Comparison of ENCODE assay signal across 12 cellular contexts in genomic region chr7:139739863-139740597, GRCh38. TPM values are rescaled to one million over a fixed set of nuclear protein-coding genes. Genes with fewer than 3 reads are reported as not detected.
A peak's percentile ranks its signal among the peaks of the same experiment; 100 is the strongest.
DNase-seq lines count a peak whose midpoint lies in the region; ATAC-seq, FAIRE-seq and TF ChIP-seq lines count a peak whose summit lies in the region.
"Had no signal": no experiment of that assay in that cellular context is flagged by ENCODE, and none has a peak within 500 bp of the region (broad histone marks: within the 10 kb centered on the region; RNA-seq: fewer than 3 reads in every experiment).

No MANE protein-coding gene starts in this region.

- H3K4me2 ChIP-seq in HepG2 (ENCODE audit: low read depth, low read length) (peak overlapping the region; percentile 73), OCI-LY7 (ENCODE audit: low read length) (no peak overlapping the region)

- H4K20me1 ChIP-seq in HepG2 (ENCODE audit: insufficient read depth, low read length) (peaks cover 50% of the 10 kb centered on the region), OCI-LY7 (ENCODE audit: insufficient read depth, low read length) (no peaks in the 10 kb centered on the region)

- H3K27ac ChIP-seq in body of pancreas: peak overlapping the region; percentile 58 to 70 (median 64)
- H3K27ac ChIP-seq in HepG2 (ENCODE audit: extremely low read length, insufficient read depth, low read length): peak overlapping the region; percentile 76
- H3K27ac ChIP-seq in thyroid gland: peak overlapping the region; percentile 31 to 69 (median 67)
- no peak overlapping the region for H3K27ac ChIP-seq in OCI-LY7 (ENCODE audit: low read depth, low read length, poor library complexity, severe bottlenecking)

- TF ChIP-seq POLR2A in body of pancreas (IDR thresholded peaks at IDR 0.05): no peak
- TF ChIP-seq POLR2A in HepG2 (IDR thresholded peaks at IDR 0.05; ENCODE audit: insufficient read depth in 1 of 2, low read depth in 2 of 2, low read length in 2 of 2): no peak
- peak in 1 of 2 donors; percentile 10 for TF ChIP-seq POLR2A in thyroid gland (IDR thresholded peaks at IDR 0.05)

- ATAC-seq in body of pancreas (peak; percentile 69), HepG2 (peak; percentile 28)

- TF ChIP-seq CTCF in body of pancreas (IDR thresholded peaks at IDR 0.05): no peak
- TF ChIP-seq CTCF in HepG2 (CRISPR knock-in tag; IDR thresholded peaks at IDR 0.05): no peak
- TF ChIP-seq CTCF in thyroid gland (IDR thresholded peaks at IDR 0.05): no peak
- no peak for TF ChIP-seq CTCF in OCI-LY7 (conservative IDR thresholded peaks at IDR 0.05; ENCODE audit: low read length)

- in situ Hi-C loops in HepG2 (cut with HindIII; ENCODE audit: extremely low pct_ligation_motif_present, low pct_unique_long_range_greater_than_20kb): no loop called here

- no peaks in the 10 kb centered on the region for H3K9me2 ChIP-seq in OCI-LY7 (ENCODE audit: insufficient read depth, low read length)

- peak overlapping the region; percentile 10; the same call in 1 of the 2 replicates for H3K9ac ChIP-seq in HepG2 (ENCODE audit: insufficient read depth, low read depth, low read length)

- intact Hi-C loops in body of pancreas (cut with DNase I): no loop called here
- intact Hi-C loops in HepG2 (cut with micrococcal nuclease; ENCODE audit: unreplicated experiment): loop anchor here (1.0 to 10.0 kb wide), 4 partner anchors 33 to 85 kb away; no protein-coding TSS in a partner anchor
- intact Hi-C loops in thyroid gland (cut with DNase I): no loop called here
- intact Hi-C loops in OCI-LY7 (cut with micrococcal nuclease; ENCODE audit: unreplicated experiment): no loop called here

- CTCF ChIA-PET in HepG2 (lab: Yijun Ruan, JAX; ENCODE audit: low intra/inter-chr PET ratio, low total read pairs): no interaction called here
- CTCF ChIA-PET in OCI-LY7 (lab: Charles Lee; ENCODE audit: unreplicated experiment): interaction anchor here (0.5 kb wide), 1 partner anchor 94 kb away, joined by 3 read pairs; no protein-coding TSS in a partner anchor

- no peak for TF ChIP-seq RAD21 in HepG2 (CRISPR knock-in tag; IDR thresholded peaks at IDR 0.05)

- TF ChIP-seq EP300 in HepG2 (IDR thresholded peaks at IDR 0.05; ENCODE audit: low read depth in 2 of 2, low read length in 2 of 2) (no peak), HepG2 (CRISPR knock-in tag; IDR thresholded peaks at IDR 0.05; ENCODE audit: borderline replicate concordance) (no peak)

- no peaks in the 10 kb centered on the region for H3K36me3 ChIP-seq in body of pancreas (replicated peaks in 1 of 2; ENCODE audit: insufficient read depth in 1 of 2, low read depth in 2 of 2)
- peaks cover 1 to 21% of the 10 kb centered on the region in 2 experiments; a peak in 2 of 5 replicates for H3K36me3 ChIP-seq in HepG2 (replicated peaks in 1 of 2; ENCODE audit: control insufficient read depth in 1 of 2, insufficient read depth in 2 of 2, low read length in 2 of 2)
- H3K36me3 ChIP-seq in thyroid gland: no peaks in the 10 kb centered on the region
- H3K36me3 ChIP-seq in OCI-LY7 (ENCODE audit: insufficient read depth, low read length): no peaks in the 10 kb centered on the region

- H3K4me3 ChIP-seq in body of pancreas (no peak overlapping the region), HepG2 (replicated peaks in 1 of 3; ENCODE audit: insufficient read depth in 1 of 3, low read depth in 2 of 3, low read length in 3 of 3) (no peak overlapping the region; a peak in 1 of 6 replicates), thyroid gland (replicated peaks in 1 of 3) (no peak overlapping the region), OCI-LY7 (ENCODE audit: low read depth, low read length, poor library complexity, severe bottlenecking) (no peak overlapping the region)
- H3K4me3 ChIP-seq: esophagus muscularis mucosa had no signal

- 25 to 42% methylated on average over 12 to 17 of the region's 17 CpGs for WGBS in body of pancreas, 2 donors
- 74% methylated on average over 17 of the region's 17 CpGs for WGBS in HepG2 (ENCODE audit: low lambda C conversion rate)
- WGBS in thyroid gland, 2 donors: 55 to 63% methylated on average over 17 of the region's 17 CpGs

- H3K9me3 ChIP-seq in body of pancreas: no peaks in the 10 kb centered on the region
- H3K9me3 ChIP-seq in HepG2 (ENCODE audit: low read length): no peaks in the 10 kb centered on the region
- H3K9me3 ChIP-seq in thyroid gland: no peaks in the 10 kb centered on the region
- H3K9me3 ChIP-seq in OCI-LY7 (ENCODE audit: low read length): no peaks in the 10 kb centered on the region
- H3K9me3 ChIP-seq: esophagus muscularis mucosa had no signal

- FAIRE-seq in HepG2 (lab: Jason Lieb, UNC): no peak

- H3K27me3 ChIP-seq in body of pancreas (no peaks in the 10 kb centered on the region), HepG2 (ENCODE audit: control insufficient read depth in 1 of 2, insufficient read depth in 2 of 2, low read length in 2 of 2) (no peaks in the 10 kb centered on the region), thyroid gland (no peaks in the 10 kb centered on the region)
- H3K27me3 ChIP-seq: esophagus muscularis mucosa had no signal

- POLR2A ChIA-PET in HepG2 (lab: Yijun Ruan, JAX) (interaction anchor here (1.2 to 2.0 kb wide), 4 partner anchors 8 to 80 kb away, joined by 3 to 8 read pairs (median 4); no protein-coding TSS in a partner anchor), OCI-LY7 (lab: Charles Lee) (no interaction called here)

- H3K79me2 ChIP-seq in HepG2 (ENCODE audit: insufficient read depth, low read length) (peaks cover 93% of the 10 kb centered on the region), OCI-LY7 (ENCODE audit: insufficient read depth, low read depth, low read length) (no peaks in the 10 kb centered on the region)

- DNase-seq in activated CD8-positive, alpha-beta memory T cell treated with anti-CD3 and anti-CD28 coated beads for 24 hours: peak; percentile 42
- DNase-seq in activated CD8-positive, alpha-beta memory T cell treated with anti-CD3 and anti-CD28 coated beads, Interleukin-2, amount 50 U/mL, for 48 hours: no peak
- DNase-seq in body of pancreas (peak; percentile 54 to 78 (median 68)), HepG2 (ENCODE audit: low spot score) (no peak), thyroid gland (peak; percentile 64 to 69), OCI-LY7 (ENCODE audit: low spot score) (no peak), NCI-H1930 (lab: John Stamatoyannopoulos, UW) (no peak), NCI-H524 treated with DMSO at 0.1 percent for 48 hours (lab: John Stamatoyannopoulos, UW) (no peak)
- DNase-seq: activated effector memory CD4-positive, alpha-beta T cell treated with Interleukin-2 at 50 U/mL for 16 hours; naive B cell; SW 1271 had no signal

- BruUV-seq in HepG2 (replicated peaks; lab: Mats Ljungman, UMichigan) (no TSS peak), OCI-LY7 (replicated peaks; lab: Mats Ljungman, UMichigan) (no TSS peak)

- H3K4me1 ChIP-seq in body of pancreas (peaks cover 49% of the 10 kb centered on the region), HepG2 (ENCODE audit: insufficient read depth, low read length) (peaks cover 89% of the 10 kb centered on the region), thyroid gland (peaks cover 34 to 53% of the 10 kb centered on the region in 2 donors), OCI-LY7 (ENCODE audit: insufficient read depth, low read length, poor library complexity, severe bottlenecking) (peaks cover 26% of the 10 kb centered on the region)

- H2AFZ ChIP-seq in HepG2 (ENCODE audit: low read length) (no peak overlapping the region), OCI-LY7 (ENCODE audit: low read length) (no peak overlapping the region)

TF ChIP-seq in HepG2, 621 proteins besides CTCF, POLR2A, EP300 and RAD21 (continues in another document):
- no peak for TF ChIP-seq NR2F1 (CRISPR knock-in tag; IDR thresholded peaks at IDR 0.05)
- TF ChIP-seq BCL6 (CRISPR knock-in tag; IDR thresholded peaks at IDR 0.05): no peak
- TF ChIP-seq ZNF790 (CRISPR knock-in tag; IDR thresholded peaks at IDR 0.05; ENCODE audit: borderline replicate concordance): no peak
- TF ChIP-seq ESRRA (CRISPR knock-in tag; IDR thresholded peaks at IDR 0.05; ENCODE audit: low read depth): no peak

RNA-seq across cellular contexts. Expression of gene HIPK2, which starts 37.8 kb away (rescaled TPM):
- 10 to 100 TPM; 22.1 to 26.4 TPM for total RNA-seq in body of pancreas
- total RNA-seq in HepG2 (2016; rRNA removed; fragmentation: Illumina TruSeq; extraction: Trizol): 14.4 and 25.9 TPM in 2 replicates
- 38.1 and 38.4 TPM in 2 replicates for total RNA-seq in HepG2 (2016; cell fraction: cytosol; rRNA removed; fragmentation: Illumina TruSeq; extraction: Trizol; ENCODE audit: low read depth)
- 13.8 and 20.2 TPM in 2 replicates for total RNA-seq in HepG2 (2016; cell fraction: insoluble cytoplasmic fraction; rRNA removed; fragmentation: Illumina TruSeq; extraction: Trizol)
- 26.7 and 27.9 TPM in 2 replicates for total RNA-seq in HepG2 (2016; cell fraction: membrane; rRNA removed; fragmentation: Illumina TruSeq; extraction: Trizol)
- 19.7 and 24.5 TPM in 2 replicates for total RNA-seq in HepG2 (2016; cell fraction: nucleus; rRNA removed; fragmentation: Illumina TruSeq; extraction: Trizol)
- polyA plus RNA-seq in HepG2 (2011; rRNA removed): 17.0 and 20.2 TPM in 2 replicates
- polyA plus RNA-seq in HepG2 (2011; cell fraction: cytosol; rRNA removed): 11.5 and 11.7 TPM in 2 replicates
- 34.6 and 39.9 TPM in 2 replicates for polyA plus RNA-seq in HepG2 (2011; cell fraction: nucleus; rRNA removed)
- polyA plus RNA-seq in HepG2 (2012): 18.0 and 18.2 TPM in 2 replicates
- 2.4 and 2.9 TPM in 2 replicates for polyA plus RNA-seq in HepG2 (2016; cell fraction: cytosol; fragmentation: Illumina TruSeq; extraction: Trizol; ENCODE audit: low read depth)
- 15.0 and 20.1 TPM in 2 replicates for polyA plus RNA-seq in HepG2 (2016; cell fraction: insoluble cytoplasmic fraction; fragmentation: Illumina TruSeq; extraction: Trizol; ENCODE audit: low read depth)
- polyA plus RNA-seq in HepG2 (2016; cell fraction: membrane; fragmentation: Illumina TruSeq; extraction: Trizol; ENCODE audit: low read depth): 5.5 and 6.5 TPM in 2 replicates
- 17.7 and 18.3 TPM in 2 replicates for polyA plus RNA-seq in HepG2 (2016; cell fraction: nucleus; fragmentation: Illumina TruSeq; extraction: Trizol; ENCODE audit: insufficient read depth, low read depth)
- polyA minus RNA-seq in HepG2 (2011; rRNA and poly(A)+ RNA removed; ENCODE audit: low replicate concordance): 10.5 and 48.8 TPM in 2 replicates
- polyA minus RNA-seq in HepG2 (2011; cell fraction: cytosol; rRNA and poly(A)+ RNA removed): 29.2 and 34.4 TPM in 2 replicates
- polyA minus RNA-seq in HepG2 (2011; cell fraction: nucleus; rRNA and poly(A)+ RNA removed): 29.6 and 32.6 TPM in 2 replicates
- total RNA-seq in thyroid gland: 10 to 100 TPM; 31.3 to 58.5 (median 41.0) TPM
- 5.9 and 6.2 TPM in 2 replicates for total RNA-seq in OCI-LY7 (2014; rRNA removed; shearing (Covaris generic))
- 7.9 and 10.3 TPM in 2 replicates for total RNA-seq in OCI-LY7 (2022)

Comparison
In these comparisons a context has a peak if more than half of its experiments do, and no peak if none do; other contexts are left out.
1. DNase-seq: peak in activated CD8-positive, alpha-beta memory T cell treated with anti-CD3 and anti-CD28 coated beads for 24 hours (single experiment), body of pancreas (4 of 4) and thyroid gland (2 of 2); none in activated CD8-positive, alpha-beta memory T cell treated with anti-CD3 and anti-CD28 coated beads, Interleukin-2, amount 50 U/mL, for 48 hours (single experiment), HepG2 (single experiment), OCI-LY7 (single experiment), NCI-H1930 (0 of 2) and NCI-H524 treated with DMSO at 0.1 percent for 48 hours (single experiment).